In genomic region chr12:1330475-1330827, GRCh38 we compare ENCODE assay signal across 30 cellular contexts.
"Had no signal": no experiment of that assay in that cellular context is flagged by ENCODE, and none has a peak within 500 bp of the region (broad histone marks: within the 10 kb centered on the region; RNA-seq: fewer than 3 reads in every experiment).

No MANE protein-coding gene starts in this region.

- H3K4me3 ChIP-seq: adrenal gland, body of pancreas, breast epithelium had no signal

- DNase-seq: activated B cell treated with CpG ODN at 0.5 μM for 24 hours; activated CD4-positive, alpha-beta memory T cell treated with anti-CD3 and anti-CD28 coated beads for 36 hours; activated CD4-positive, alpha-beta T cell treated with anti-CD3 and anti-CD28 coated beads for 4 hours; activated CD4-positive, alpha-beta T cell treated with anti-CD3 and anti-CD28 coated beads, Interleukin-2, amount 10 ng/mL, durations not matched to agents 24 days and 14 days; activated CD4-positive, alpha-beta T cell treated with anti-CD3 and anti-CD28 coated beads, Interleukin-2, amount 50 U/mL, for 1 hour; activated CD4-positive, alpha-beta T cell treated with anti-CD3 and anti-CD28 coated beads, Interleukin-2, amount 50 U/mL, for 4 hours; activated CD4-positive, CD25-positive, alpha-beta regulatory T cell treated with anti-CD3 and anti-CD28 coated beads, Interleukin-2, amount 50 U/mL, for 72 hours; activated CD8-positive, alpha-beta memory T cell treated with anti-CD3 and anti-CD28 coated beads, Interleukin-2, amount 50 U/mL, for 4 hours; activated CD8-positive, alpha-beta T cell treated with anti-CD3 and anti-CD28 coated beads for 36 hours; activated effector memory CD4-positive, alpha-beta T cell treated with anti-CD3 and anti-CD28 coated beads, Interleukin-2, amount 50 U/mL, for 16 hours; activated gamma-delta T cell treated with Interleukin-2 at 50 U/mL for 16 hours; activated naive CD4-positive, alpha-beta T cell; activated naive CD4-positive, alpha-beta T cell treated with anti-CD3 and anti-CD28 coated beads for 36 hours; activated naive CD4-positive, alpha-beta T cell treated with anti-CD3 and anti-CD28 coated beads, Interleukin-2, amount 50 U/mL, for 16 hours; activated naive CD8-positive, alpha-beta T cell treated with anti-CD3 and anti-CD28 coated beads for 36 hours; activated T-cell treated with anti-CD3 and anti-CD28 coated beads for 4 hours; activated T-cell treated with anti-CD3 and anti-CD28 coated beads, Interleukin-2, amount 50 U/mL, for 1 hour; activated T-cell treated with anti-CD3 and anti-CD28 coated beads, Interleukin-2, amount 50 U/mL, for 4 hours; activated T-cell treated with anti-CD3 and anti-CD28 coated beads, Interleukin-2, amount 50 U/mL, for 72 hours; adrenal gland; amniotic stem cell; aorta; body of pancreas; brain microvascular endothelial cell; central memory CD4-positive, alpha-beta T cell; T-helper 1 cell; T-helper 2 cell; T-helper 9 cell; WERI-Rb-1 had no signal

- H3K36me3 ChIP-seq: adrenal gland, brain microvascular endothelial cell, breast epithelium, WERI-Rb-1 had no signal

- H3K9me3 ChIP-seq: adrenal gland, body of pancreas, breast epithelium had no signal

- H3K27ac ChIP-seq: adrenal gland, body of pancreas, brain microvascular endothelial cell, breast epithelium, WERI-Rb-1 had no signal

- H3K4me1 ChIP-seq: breast epithelium had no signal
